ENCODE assay signal across 31 cellular contexts in genomic region chr2:33077841-33078240, GRCh38.
A peak's percentile ranks its signal among the peaks of the same experiment; 100 is the strongest.
DNase-seq lines count a peak whose midpoint lies in the region; ATAC-seq and TF ChIP-seq lines count a peak whose summit lies in the region.
"Had no signal": no experiment of that assay in that cellular context is flagged by ENCODE, and none has a peak within 500 bp of the region (broad histone marks: within the 10 kb centered on the region; RNA-seq: fewer than 3 reads in every experiment).

No MANE protein-coding gene starts in this region.

- DNase-seq in NCI-H748 (lab: John Stamatoyannopoulos, UW; ENCODE audit: unreplicated experiment) (peak; percentile 0), NCI-H748 treated with DMSO at 0.1 percent for 48 hours (lab: John Stamatoyannopoulos, UW) (no peak), renal cortical epithelial cell (ENCODE audit: low read depth) (peak; percentile 34), left lung (no peak), NCI-H1105 treated with DMSO at 0.1 percent for 48 hours (lab: John Stamatoyannopoulos, UW) (no peak)
- peak; percentile 22 for DNase-seq in Jurkat, Clone E6-1 (ENCODE audit: low read depth, low spot score)
- no peak for DNase-seq in T-helper 2 cell treated with Interferon-gamma antibody and Interleukin-4, amounts not matched to agents 5 μg/mL and 100 μg/mL, for 36 hours (ENCODE audit: low spot score)
- DNase-seq in stimulated activated CD4-positive, alpha-beta T cell treated with anti-CD3 and anti-CD28 coated beads, Interleukin-2, amount 100 ng/mL, for 48 hours: no peak
- DNase-seq: activated CD4-positive, alpha-beta T cell treated with anti-CD3 and anti-CD28 coated beads for 4 hours; activated naive CD4-positive, alpha-beta T cell; activated T-cell treated with anti-CD3 and anti-CD28 coated beads, Interleukin-2, amount 50 U/mL, for 4 hours; AML-193; DMS79; GM23248; HFFc6; KBM-7; left ventricle myocardium inferior; MM.1S; natural killer cell; NCI-H187; NCI-H345; SIG-M5; stimulated activated naive B cell treated with anti-CD40 and anti-IgM and Interleukin-4, amounts not matched to agents 10 μg/mL and 1 μg/mL and 100 μg/mL, for 72 hours; T-cell; uterus had no signal

- H3K9me3 Mint-ChIP-seq in T-helper 2 cell treated with Interferon-gamma antibody and Interleukin-4, amounts not matched to agents 5 μg/mL and 100 μg/mL, for 36 hours: no peaks in the 10 kb centered on the region
- H3K9me3 Mint-ChIP-seq: activated T-cell treated with anti-CD3 and anti-CD28 coated beads, Interleukin-2, amount 50 U/mL, for 4 hours; HFFc6; natural killer cell; T-cell had no signal

- H3K36me3 Mint-ChIP-seq in T-helper 2 cell treated with Interferon-gamma antibody and Interleukin-4, amounts not matched to agents 5 μg/mL and 100 μg/mL, for 36 hours (ENCODE audit: low read depth): no peaks in the 10 kb centered on the region
- H3K36me3 Mint-ChIP-seq: natural killer cell; stimulated activated naive B cell treated with anti-CD40 and anti-IgM and Interleukin-4, amounts not matched to agents 10 μg/mL and 1 μg/mL and 100 μg/mL, for 72 hours; T-cell had no signal

- H3K36me3 ChIP-seq in left lung: no peaks in the 10 kb centered on the region
- H3K36me3 ChIP-seq: esophagus muscularis mucosa, left ventricle myocardium inferior, right atrium auricular region, suprapubic skin, uterus had no signal

- H3K4me3 Mint-ChIP-seq in T-helper 2 cell treated with Interferon-gamma antibody and Interleukin-4, amounts not matched to agents 5 μg/mL and 100 μg/mL, for 36 hours: no peak overlapping the region
- H3K4me3 Mint-ChIP-seq: activated T-cell treated with anti-CD3 and anti-CD28 coated beads, Interleukin-2, amount 50 U/mL, for 4 hours; HFFc6; natural killer cell; stimulated activated naive B cell treated with anti-CD40 and anti-IgM and Interleukin-4, amounts not matched to agents 10 μg/mL and 1 μg/mL and 100 μg/mL, for 72 hours; T-cell had no signal

- H3K27me3 ChIP-seq in left lung: no peaks in the 10 kb centered on the region
- H3K27me3 ChIP-seq: esophagus muscularis mucosa, hepatocyte, right atrium auricular region, suprapubic skin, uterus had no signal

- peaks cover 4% of the 10 kb centered on the region for H3K4me1 Mint-ChIP-seq in T-helper 2 cell treated with Interferon-gamma antibody and Interleukin-4, amounts not matched to agents 5 μg/mL and 100 μg/mL, for 36 hours (ENCODE audit: low read depth)
- H3K4me1 Mint-ChIP-seq: natural killer cell, T-cell had no signal

- H3K4me1 ChIP-seq in left lung: no peaks in the 10 kb centered on the region
- H3K4me1 ChIP-seq: right atrium auricular region, suprapubic skin, uterus had no signal

- TF ChIP-seq CTCF in left lung (IDR thresholded peaks at IDR 0.05): no peak

- peak overlapping the region; percentile 10 for H3K27ac Mint-ChIP-seq in T-helper 2 cell treated with Interferon-gamma antibody and Interleukin-4, amounts not matched to agents 5 μg/mL and 100 μg/mL, for 36 hours
- H3K27ac Mint-ChIP-seq: HFFc6; natural killer cell; stimulated activated naive B cell treated with anti-CD40 and anti-IgM and Interleukin-4, amounts not matched to agents 10 μg/mL and 1 μg/mL and 100 μg/mL, for 72 hours; T-cell had no signal

- no peak for ATAC-seq in left lung
- ATAC-seq: activated T-cell treated with anti-CD3 and anti-CD28 coated beads, Interleukin-2, amount 50 U/mL, for 4 hours; Panc1; stimulated activated naive B cell treated with anti-CD40 and anti-IgM and Interleukin-4, amounts not matched to agents 10 μg/mL and 1 μg/mL and 100 μg/mL, for 72 hours had no signal

- H3K4me3 ChIP-seq in Jurkat, Clone E6-1 (ENCODE audit: low read length): no peak overlapping the region
- H3K4me3 ChIP-seq in left lung: no peak overlapping the region
- H3K4me3 ChIP-seq: coronary artery, esophagus muscularis mucosa, GM23248, hepatocyte, left ventricle myocardium inferior, right atrium auricular region, suprapubic skin, uterus had no signal

- intact Hi-C loops in left lung (cut with DNase I): no loop called here

- peaks cover 3% of the 10 kb centered on the region for H3K27me3 Mint-ChIP-seq in T-helper 2 cell treated with Interferon-gamma antibody and Interleukin-4, amounts not matched to agents 5 μg/mL and 100 μg/mL, for 36 hours (ENCODE audit: low read depth)
- H3K27me3 Mint-ChIP-seq: stimulated activated naive B cell treated with anti-CD40 and anti-IgM and Interleukin-4, amounts not matched to agents 10 μg/mL and 1 μg/mL and 100 μg/mL, for 72 hours had no signal

- H3K27ac ChIP-seq in left lung: no peak overlapping the region
- H3K27ac ChIP-seq: esophagus muscularis mucosa, GM23248, hepatocyte, left ventricle myocardium inferior, right atrium auricular region, suprapubic skin, uterus had no signal

- H3K9me3 ChIP-seq in left lung: no peaks in the 10 kb centered on the region
- H3K9me3 ChIP-seq: esophagus muscularis mucosa, left ventricle myocardium inferior, right atrium auricular region, suprapubic skin, uterus had no signal

Comparison
In these comparisons a context has a peak if more than half of its experiments do, and no peak if none do; other contexts are left out.
1. DNase-seq: peak in NCI-H748 (single experiment), Jurkat, Clone E6-1 (single experiment) and renal cortical epithelial cell (single experiment); none in NCI-H748 treated with DMSO at 0.1 percent for 48 hours (single experiment), T-helper 2 cell treated with Interferon-gamma antibody and Interleukin-4, amounts not matched to agents 5 μg/mL and 100 μg/mL, for 36 hours (single experiment), left lung (0 of 2), NCI-H1105 treated with DMSO at 0.1 percent for 48 hours (single experiment) and stimulated activated CD4-positive, alpha-beta T cell treated with anti-CD3 and anti-CD28 coated beads, Interleukin-2, amount 100 ng/mL, for 48 hours (0 of 2).